Comparison of ENCODE assay signal across 1 cellular context in the genomic region with DNA sequence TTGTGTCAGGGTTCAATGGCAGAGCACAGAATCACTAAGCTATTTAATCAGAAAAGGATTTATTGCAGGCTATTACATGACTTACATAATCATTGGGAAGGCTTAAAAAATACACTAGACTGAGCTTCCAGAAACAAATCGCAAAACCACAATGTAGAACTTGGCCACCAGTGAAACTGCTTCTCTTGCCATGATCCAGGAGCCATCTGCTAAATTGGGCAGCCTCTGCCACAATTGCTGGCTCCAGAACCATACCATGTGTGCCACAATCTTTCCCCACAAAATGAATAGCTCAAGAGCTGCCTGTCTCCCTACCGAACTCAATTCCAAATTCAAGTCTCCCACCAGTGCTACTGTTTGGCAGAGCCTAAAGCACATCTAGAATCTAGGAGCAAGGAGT.
TF ChIP-seq lines count a peak whose summit lies in the region.

No MANE protein-coding gene starts in this region.

TF ChIP-seq in K562, 482 proteins besides CTCF, POLR2A, EP300 and RAD21:
- TF ChIP-seq GATAD2B (IDR thresholded peaks at IDR 0.05; ENCODE audit: borderline replicate concordance) (no peak), PPARD (CRISPR knock-in tag; IDR thresholded peaks at IDR 0.05) (no peak), NUFIP1 (IDR thresholded peaks at IDR 0.05; ENCODE audit: partially characterized antibody) (no peak), ZZZ3 (IDR thresholded peaks at IDR 0.05) (no peak), ZNF197 (CRISPR knock-in tag; IDR thresholded peaks at IDR 0.05; ENCODE audit: low read depth) (no peak), ARID2 (IDR thresholded peaks at IDR 0.05) (no peak), TBP (optimal IDR thresholded peaks at IDR 0.05; ENCODE audit: low read depth, low read length) (no peak), XRCC3 (IDR thresholded peaks at IDR 0.05) (no peak), NCOR1 (IDR thresholded peaks at IDR 0.05) (no peak), NR1H2 (CRISPR knock-in tag; IDR thresholded peaks at IDR 0.05) (no peak), SRF (CRISPR knock-in tag; IDR thresholded peaks at IDR 0.05) (no peak), KAT2B (IDR thresholded peaks at IDR 0.05; ENCODE audit: low read depth, low read length) (no peak), MYBL2 (IDR thresholded peaks at IDR 0.05; ENCODE audit: low read depth) (no peak), MYBL2 (CRISPR knock-in tag; IDR thresholded peaks at IDR 0.05; ENCODE audit: borderline replicate concordance) (no peak), SLC30A9 (CRISPR knock-in tag; IDR thresholded peaks at IDR 0.05) (no peak), POU5F1 (IDR thresholded peaks at IDR 0.05; ENCODE audit: borderline replicate concordance, low read depth, low read length, partially characterized antibody) (no peak), MAFK (IDR thresholded peaks at IDR 0.05; ENCODE audit: low read length) (no peak), BDP1 (IDR thresholded peaks at IDR 0.05; ENCODE audit: insufficient read depth, insufficient read length) (no peak)
